ENCODE assay signal across 13 cellular contexts in genomic region chr15:100901702-100902435, GRCh38. TPM values are rescaled to one million over a fixed set of nuclear protein-coding genes. Genes with fewer than 3 reads are reported as not detected.
DNase-seq lines count a peak whose midpoint lies in the region; ATAC-seq and TF ChIP-seq lines count a peak whose summit lies in the region.
"Had no signal": no experiment of that assay in that cellular context is flagged by ENCODE, and none has a peak within 500 bp of the region (broad histone marks: within the 10 kb centered on the region; RNA-seq: fewer than 3 reads in every experiment).

No MANE protein-coding gene starts in this region.

- H3K27ac Mint-ChIP-seq in chondrocyte (ENCODE audit: unreplicated experiment), result peak overlapping the region; percentile 77
- H3K27ac Mint-ChIP-seq: activated naive CD8-positive, alpha-beta T cell had no signal

- H3K4me1 ChIP-seq in GM23248 (ENCODE audit: insufficient read depth) (peaks cover 9% of the 10 kb centered on the region; the same call in 1 of the 2 replicates), smooth muscle cell (ENCODE audit: low read depth) (no peaks in the 10 kb centered on the region)
- H3K4me1 ChIP-seq: right lobe of liver had no signal

- no peaks in the 10 kb centered on the region for H3K36me3 Mint-ChIP-seq in chondrocyte (ENCODE audit: low read depth)
- H3K36me3 Mint-ChIP-seq: activated naive CD8-positive, alpha-beta T cell had no signal

- in situ Hi-C loops in GM23248 (cut with MboI), result loop anchor here (25.0 kb wide), 1 partner anchor 360 kb away; the partner anchor contains the start of gene CHSY1

- H3K9ac ChIP-seq in GM23248, result peak overlapping the region; percentile 71
- no peak overlapping the region for H3K9ac ChIP-seq in smooth muscle cell (ENCODE audit: low read depth)

- ATAC-seq in left colon (peak; percentile 12), HG03342 (IDR thresholded peaks at IDR 0.05; ENCODE audit: unreplicated experiment) (no peak)

- peak overlapping the region; percentile 100 for H2AFZ ChIP-seq in GM23248
- H2AFZ ChIP-seq in smooth muscle cell (ENCODE audit: low read depth), result no peak overlapping the region

- H3K9me2 ChIP-seq in GM23248 (ENCODE audit: insufficient read depth), result no peaks in the 10 kb centered on the region

- 53 to 57% methylated on average over 14 of the region's 14 CpGs for WGBS in GM23248 (ENCODE audit: low coverage in 1 of 2, low lambda C conversion rate in 2 of 2, missing lambda C conversion rate in 2 of 2), 2 experiments
- WGBS in smooth muscle cell (ENCODE audit: low lambda C conversion rate), result 79% methylated on average over 14 of the region's 14 CpGs

- intact Hi-C loops in left colon (cut with DNase I, micrococcal nuclease), result no loop called here

- peaks cover 17% of the 10 kb centered on the region for H3K4me1 Mint-ChIP-seq in chondrocyte (ENCODE audit: low read depth)

- H4K20me1 ChIP-seq in GM23248 (ENCODE audit: insufficient read depth) (no peaks in the 10 kb centered on the region), smooth muscle cell (ENCODE audit: low read depth) (no peaks in the 10 kb centered on the region)

- no peaks in the 10 kb centered on the region for H3K27me3 ChIP-seq in GM23248 (replicated peaks; ENCODE audit: insufficient read depth)
- peaks cover 3% of the 10 kb centered on the region for H3K27me3 ChIP-seq in smooth muscle cell (ENCODE audit: low read depth)
- H3K27me3 ChIP-seq: right lobe of liver had no signal

- peaks cover 4% of the 10 kb centered on the region for H3K9me3 Mint-ChIP-seq in chondrocyte (ENCODE audit: low read depth)

- TF ChIP-seq CTCF in chondrocyte (IDR thresholded peaks at IDR 0.05) (no peak), smooth muscle cell (IDR thresholded peaks at IDR 0.05; ENCODE audit: borderline replicate concordance, insufficient read depth, poor library complexity, severe bottlenecking) (no peak), GM20000 (IDR thresholded peaks at IDR 0.05; ENCODE audit: extremely low read depth, missing control alignments) (no peak)

- H3K79me2 ChIP-seq in GM23248 (ENCODE audit: insufficient read depth), result no peaks in the 10 kb centered on the region
- H3K79me2 ChIP-seq in smooth muscle cell (ENCODE audit: low read depth), result no peaks in the 10 kb centered on the region

- no peaks in the 10 kb centered on the region for H3K27me3 Mint-ChIP-seq in chondrocyte (ENCODE audit: low read depth)
- H3K27me3 Mint-ChIP-seq: activated naive CD8-positive, alpha-beta T cell had no signal

- H3K9me3 ChIP-seq in GM23248 (ENCODE audit: low read depth), result no peaks in the 10 kb centered on the region
- no peaks in the 10 kb centered on the region for H3K9me3 ChIP-seq in smooth muscle cell (replicated peaks; ENCODE audit: low read depth)
- H3K9me3 ChIP-seq: right lobe of liver had no signal

- H3F3A ChIP-seq in GM23248 (ENCODE audit: insufficient read depth) (peaks cover 10% of the 10 kb centered on the region; the same call in 1 of the 2 replicates), smooth muscle cell (ENCODE audit: low read depth) (no peaks in the 10 kb centered on the region)

- H3K4me3 Mint-ChIP-seq in chondrocyte (ENCODE audit: unreplicated experiment), result peak overlapping the region; percentile 47
- H3K4me3 Mint-ChIP-seq: activated naive CD8-positive, alpha-beta T cell had no signal

- TF ChIP-seq POLR2A in erythroblast (IDR thresholded peaks at IDR 0.05; ENCODE audit: low read length), result no peak

- peak overlapping the region; percentile 63 for H3K27ac ChIP-seq in GM23248
- peak overlapping the region; percentile 14 for H3K27ac ChIP-seq in smooth muscle cell (ENCODE audit: low read depth)

- peak overlapping the region; percentile 76 for H3K4me2 ChIP-seq in GM23248 (ENCODE audit: unreplicated experiment)
- H3K4me2 ChIP-seq in smooth muscle cell, result no peak overlapping the region

- DNase-seq in GM23248 (no peak), chondrocyte (ENCODE audit: low spot score) (no peak), left colon (no peak), smooth muscle cell (lab: John Stamatoyannopoulos, UW; ENCODE audit: unreplicated experiment) (no peak), GM20000 (ENCODE audit: low spot score) (no peak), erythroblast (lab: John Stamatoyannopoulos, UW) (no peak), NCI-H146 treated with DMSO at 0.1 percent for 48 hours (lab: John Stamatoyannopoulos, UW; ENCODE audit: unreplicated experiment) (no peak)
- DNase-seq: DND-41; Karpas-422; NK-92 treated with Interleukin-12 subunit alpha and Interleukin-12 subunit beta, amount 100 ng/mL, for 24 hours had no signal

- H3K4me3 ChIP-seq in GM23248 (peak overlapping the region; percentile 64), smooth muscle cell (no peak overlapping the region)
- H3K4me3 ChIP-seq: right lobe of liver had no signal

- H3K36me3 ChIP-seq in GM23248 (ENCODE audit: low read depth), result no peaks in the 10 kb centered on the region
- no peaks in the 10 kb centered on the region for H3K36me3 ChIP-seq in smooth muscle cell (ENCODE audit: low read depth)
- H3K36me3 ChIP-seq: right lobe of liver had no signal

RNA-seq across cellular contexts. Expression of gene LRRK1, which starts 17.3 kb away (rescaled TPM):
- total RNA-seq in GM23248 (2014; rRNA removed; shearing (Covaris generic)), result 6.2 and 6.8 TPM in 2 replicates
- polyA plus RNA-seq in GM23248 (2016; fragmentation: Nextera tagmentation; extraction: Ambion mirVana) (5.9 and 6.4 TPM in 2 replicates), smooth muscle cell (1.1 and 2.7 TPM in 2 replicates)
- total RNA-seq in chondrocyte (6.0 to 11.3 TPM (median 10.1 TPM) in 3 replicates), left colon (10 to 100 TPM; 46.6 to 52.7 TPM), smooth muscle cell (0.85 and 1.6 TPM in 2 replicates)

RNA-seq across cellular contexts. Expression of gene ALDH1A3, which starts 22.2 kb away (rescaled TPM):
- 5.8 and 9.9 TPM in 2 replicates for total RNA-seq in GM23248 (2014; rRNA removed; shearing (Covaris generic))
- polyA plus RNA-seq in GM23248 (2016; fragmentation: Nextera tagmentation; extraction: Ambion mirVana), result 4.8 TPM in 2 replicates
- total RNA-seq in chondrocyte, result 0.51 to 0.55 TPM in 2 of 3 replicates, not detected in the other
- total RNA-seq in left colon, result 1 to 10 TPM; 3.9 to 5.4 TPM
- 1.2 and 1.6 TPM in 2 replicates for total RNA-seq in smooth muscle cell
- polyA plus RNA-seq in smooth muscle cell, result 0.45 and 1.3 TPM in 2 replicates
